Comparison of ENCODE assay signal across 1 cellular context in the genomic region with DNA sequence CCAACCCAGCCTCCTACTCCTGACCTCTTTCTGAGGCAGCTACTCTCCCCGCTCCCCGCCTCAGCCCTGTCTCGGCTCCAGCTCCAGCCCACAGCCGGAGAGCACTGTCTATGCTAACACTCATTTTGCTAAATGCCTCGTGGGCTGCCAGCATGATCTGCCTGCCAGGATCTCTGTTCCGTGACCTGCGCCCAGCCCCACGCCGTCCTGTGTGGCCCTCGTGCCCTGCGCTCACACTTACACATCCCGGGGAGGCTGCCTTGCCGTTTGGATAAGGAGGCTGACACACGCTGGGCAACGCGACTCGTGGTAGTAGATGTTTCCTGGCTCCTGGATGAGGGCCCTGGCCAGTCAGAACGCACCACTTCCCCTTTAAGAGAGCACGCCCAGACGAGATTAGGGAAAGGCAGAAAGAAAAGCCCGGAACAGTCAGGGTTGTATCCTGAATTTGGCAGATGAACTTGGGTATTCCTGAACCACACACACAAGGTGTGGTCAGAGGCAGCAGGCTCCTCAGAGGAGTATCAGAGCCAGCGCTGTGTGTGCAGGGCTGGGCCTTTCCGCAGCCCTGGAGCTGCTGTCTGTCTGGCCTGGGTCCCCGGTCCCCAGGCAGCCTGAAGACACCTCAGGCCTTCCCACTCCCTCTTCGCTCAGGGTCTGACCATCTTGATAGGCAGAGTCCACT.
TF ChIP-seq lines count a peak whose summit lies in the region.

No MANE protein-coding gene starts in this region.

TF ChIP-seq in GM23338, 12 proteins besides CTCF, POLR2A, EP300 and RAD21 (continued from another document):
- no peak for TF ChIP-seq ZNF462 (CRISPR knock-in tag; IDR thresholded peaks at IDR 0.05)
- TF ChIP-seq JUNB (IDR thresholded peaks at IDR 0.05; ENCODE audit: unreplicated experiment) = no peak
- no peak for TF ChIP-seq POLR2AphosphoS5 (IDR thresholded peaks at IDR 0.05; ENCODE audit: low read depth)
- no peak for TF ChIP-seq REST (IDR thresholded peaks at IDR 0.05; ENCODE audit: unreplicated experiment)
- TF ChIP-seq NANOG (IDR thresholded peaks at IDR 0.05; ENCODE audit: borderline replicate concordance) = no peak
- TF ChIP-seq ETS1 (IDR thresholded peaks at IDR 0.05) = no peak
- TF ChIP-seq EZH2 (IDR thresholded peaks at IDR 0.05; ENCODE audit: low read depth, unreplicated experiment) = no peak
- no peak for TF ChIP-seq ZNF114 (CRISPR knock-in tag; IDR thresholded peaks at IDR 0.05)
- TF ChIP-seq STAT1 (IDR thresholded peaks at IDR 0.05; ENCODE audit: unreplicated experiment) = no peak
- TF ChIP-seq EZH2phosphoT487 (IDR thresholded peaks at IDR 0.05; ENCODE audit: unreplicated experiment) = no peak
- no peak for TF ChIP-seq ZNF331 (CRISPR knock-in tag; IDR thresholded peaks at IDR 0.05; ENCODE audit: low read depth)
